In genomic region chr2:176090870-176091269, GRCh38 we compare ENCODE assay signal across 26 cellular contexts. TPM values are rescaled to one million over a fixed set of nuclear protein-coding genes. Genes with fewer than 3 reads are reported as not detected.
DNase-seq lines count a peak whose midpoint lies in the region; ATAC-seq and TF ChIP-seq lines count a peak whose summit lies in the region.
"Had no signal": no experiment of that assay in that cellular context is flagged by ENCODE, and none has a peak within 500 bp of the region (broad histone marks: within the 10 kb centered on the region; RNA-seq: fewer than 3 reads in every experiment).

No MANE protein-coding gene starts in this region.

- no peaks in the 10 kb centered on the region for H3K9me2 ChIP-seq in GM23338 (ENCODE audit: insufficient read depth)
- no peaks in the 10 kb centered on the region for H3K9me2 ChIP-seq in hepatocyte (replicated peaks; ENCODE audit: insufficient read depth)

- no peaks in the 10 kb centered on the region for H3K36me3 ChIP-seq in GM23338 (ENCODE audit: insufficient read depth)
- H3K36me3 ChIP-seq in SK-N-MC (ENCODE audit: insufficient read depth, low read length), result peaks cover 20% of the 10 kb centered on the region
- H3K36me3 ChIP-seq in hepatocyte (replicated peaks; ENCODE audit: insufficient read depth, low read depth), result no peaks in the 10 kb centered on the region
- H3K36me3 ChIP-seq: SJSA1 had no signal

- TF ChIP-seq CTCF in GM23338 (conservative IDR thresholded peaks at IDR 0.05; ENCODE audit: low read depth in 2 of 2) (no peak), hepatocyte (IDR thresholded peaks at IDR 0.05; ENCODE audit: poor library complexity) (no peak), type B pancreatic cell (conservative IDR thresholded peaks at IDR 0.05) (no peak), dorsolateral prefrontal cortex (IDR thresholded peaks at IDR 0.05 in 54 of 56, conservative IDR thresholded peaks at IDR 0.05 in 2 of 56; ENCODE audit: low read depth in 1 of 56, partially characterized antibody in 56 of 56) (no peak)

- H3K27me3 Mint-ChIP-seq in GM23338 (ENCODE audit: insufficient read depth, low read depth, poor library complexity) (peaks cover 95% of the 10 kb centered on the region), type B pancreatic cell (peaks cover 94% of the 10 kb centered on the region)

- H3K4me2 ChIP-seq in GM23338 (no peak overlapping the region), hepatocyte (peak overlapping the region; percentile 91)
- H3K4me2 ChIP-seq: KMS-11 had no signal

- 23% methylated on average over 4 of the region's 4 CpGs for WGBS in hepatocyte (ENCODE audit: low lambda C conversion rate, missing lambda C conversion rate)

- H4K20me1 ChIP-seq in GM23338 (replicated peaks; ENCODE audit: insufficient read depth) (peaks cover 40% of the 10 kb centered on the region), hepatocyte (ENCODE audit: insufficient read depth, poor library complexity, severe bottlenecking) (peaks cover 14% of the 10 kb centered on the region)

- peaks cover 25% of the 10 kb centered on the region for H3K4me1 Mint-ChIP-seq in GM23338
- peaks cover 12% of the 10 kb centered on the region for H3K4me1 Mint-ChIP-seq in type B pancreatic cell (ENCODE audit: unreplicated experiment)

- H2AFZ ChIP-seq in GM23338, result no peak overlapping the region
- no peak overlapping the region for H2AFZ ChIP-seq in hepatocyte

- H3K36me3 Mint-ChIP-seq in GM23338 (ENCODE audit: low read depth) (no peaks in the 10 kb centered on the region; the same call in 2 of the 3 replicates), type B pancreatic cell (no peaks in the 10 kb centered on the region)

- H3K9ac ChIP-seq in SK-N-MC (ENCODE audit: insufficient read length), result no peak overlapping the region
- H3K9ac ChIP-seq: KMS-11 had no signal

- intact Hi-C loops in dorsolateral prefrontal cortex (cut with DNase I), result no loop called here

- H3K4me1 ChIP-seq in GM23338 (ENCODE audit: insufficient read depth) (peaks cover 56% of the 10 kb centered on the region), hepatocyte (ENCODE audit: insufficient read depth) (peaks cover 9% of the 10 kb centered on the region)

- H3K27ac Mint-ChIP-seq in GM23338, result no peak overlapping the region
- H3K27ac Mint-ChIP-seq in type B pancreatic cell, result no peak overlapping the region

- no peak for ATAC-seq in GM23338
- ATAC-seq in HG03442 (IDR thresholded peaks at IDR 0.05; ENCODE audit: unreplicated experiment), result no peak

- peaks cover 99% of the 10 kb centered on the region for H3K27me3 ChIP-seq in GM23338 (ENCODE audit: insufficient read depth)
- H3K27me3 ChIP-seq in hepatocyte, result peaks cover 95% of the 10 kb centered on the region
- H3K27me3 ChIP-seq in dorsolateral prefrontal cortex, result peaks cover 44 to 100% (median 100%) of the 10 kb centered on the region in 45 donors

- no peaks in the 10 kb centered on the region for H3K79me2 ChIP-seq in GM23338 (replicated peaks; ENCODE audit: insufficient read depth)
- H3K79me2 ChIP-seq in hepatocyte, result peaks cover 63% of the 10 kb centered on the region

- H3K9me3 ChIP-seq in SK-N-MC (ENCODE audit: low read depth, low read length) (no peaks in the 10 kb centered on the region), hepatocyte (ENCODE audit: low read depth) (no peaks in the 10 kb centered on the region)
- H3K9me3 ChIP-seq: SJSA1 had no signal

- H3K4me3 Mint-ChIP-seq in GM23338 (no peak overlapping the region), type B pancreatic cell (peak overlapping the region; percentile 82)

- DNase-seq in GM23338 (ENCODE audit: low spot score) (peak; percentile 11), SK-N-MC (ENCODE audit: low read depth, low spot score) (no peak), hepatocyte (ENCODE audit: low spot score) (no peak), type B pancreatic cell (ENCODE audit: extremely low spot score, unreplicated experiment) (no peak), T-helper 9 cell (no peak), dorsolateral prefrontal cortex (no peak)
- DNase-seq: CD8-positive, alpha-beta memory T cell; DMS 273 treated with DMSO at 0.1 percent for 48 hours; DMS79; GF-D8; IMR-90; MM.1S; NCI-H1048; NCI-H1417; NCI-H187; NCI-H2081 treated with DMSO at 0.1 percent for 48 hours; NCI-H2171; NCI-H226; NCI-H510A; NCI-H69; Right ventricle myocardium superior; RPMI8226 had no signal

- H3K9me3 Mint-ChIP-seq in GM23338 (peaks cover 7% of the 10 kb centered on the region; the same call in 2 of the 3 replicates), type B pancreatic cell (no peaks in the 10 kb centered on the region)

- H3K4me3 ChIP-seq in GM23338 (no peak overlapping the region), SK-N-MC (no peak overlapping the region), hepatocyte (no peak overlapping the region), dorsolateral prefrontal cortex (no peak overlapping the region)
- H3K4me3 ChIP-seq: SJSA1 had no signal

- H3F3A ChIP-seq in GM23338 (replicated peaks; ENCODE audit: low read depth), result peaks cover 46% of the 10 kb centered on the region

- no peak overlapping the region for H3K27ac ChIP-seq in GM23338 (ENCODE audit: low read depth)
- H3K27ac ChIP-seq in SK-N-MC, result 0 out of 2 replicates have a peak overlapping the region, but pooled peaks have one; percentile 22
- peak overlapping the region; percentile 88 for H3K27ac ChIP-seq in hepatocyte
- H3K27ac ChIP-seq in dorsolateral prefrontal cortex, result no peak overlapping the region
- H3K27ac ChIP-seq: C4-2B, KMS-11, SJSA1 had no signal

TF ChIP-seq in GM23338, 12 proteins besides CTCF, POLR2A, EP300 and RAD21:
- TF ChIP-seq ZNF114 (CRISPR knock-in tag; IDR thresholded peaks at IDR 0.05) (no peak), EZH2 (IDR thresholded peaks at IDR 0.05; ENCODE audit: low read depth, unreplicated experiment) (peak; percentile 61)

RNA-seq across cellular contexts. Expression of gene HOXD13, which starts 1.7 kb away (rescaled TPM):
- 0.47 TPM in 1 of 2 replicates, not detected in the other for total RNA-seq in GM23338 (2014; rRNA removed; shearing (Covaris generic))
- polyA plus RNA-seq in GM23338 (2016; fragmentation: Nextera tagmentation; extraction: Ambion mirVana) (not detected in 2 replicates), hepatocyte (19.3 and 24.7 TPM in 2 replicates)
- total RNA-seq in hepatocyte (33.9 and 37.2 TPM in 2 replicates), type B pancreatic cell (ENCODE audit: low replicate concordance) (0.31 and 0.43 TPM in 2 replicates), dorsolateral prefrontal cortex (not detected)
- total RNA-seq: CD8-positive, alpha-beta memory T cell; IMR-90; Right ventricle myocardium superior had no signal
- polyA plus RNA-seq: CD8-positive, alpha-beta memory T cell; IMR-90 had no signal

RNA-seq across cellular contexts. Expression of gene EVX2, which starts 7.1 kb away (rescaled TPM):
- total RNA-seq in GM23338 (2014; rRNA removed; shearing (Covaris generic)), result 0.03 and 0.04 TPM in 2 replicates
- not detected in 2 replicates for polyA plus RNA-seq in GM23338 (2016; fragmentation: Nextera tagmentation; extraction: Ambion mirVana)
- 3.5 and 3.7 TPM in 2 replicates for total RNA-seq in hepatocyte
- polyA plus RNA-seq in hepatocyte, result 1.3 and 1.7 TPM in 2 replicates
- 0.10 TPM in 1 of 2 replicates, not detected in the other for total RNA-seq in type B pancreatic cell (ENCODE audit: low replicate concordance)
- total RNA-seq in dorsolateral prefrontal cortex, result under 1 TPM in 1 of 120 experiments, not detected in 119; 0.13 TPM
- total RNA-seq: CD8-positive, alpha-beta memory T cell; IMR-90; Right ventricle myocardium superior; SJSA1 had no signal
- polyA plus RNA-seq: CD8-positive, alpha-beta memory T cell; IMR-90 had no signal

RNA-seq across cellular contexts. Expression of gene HOXD12, which starts 8.7 kb away (rescaled TPM):
- not detected in 2 replicates for total RNA-seq in GM23338 (2014; rRNA removed; shearing (Covaris generic))
- polyA plus RNA-seq in GM23338 (2016; fragmentation: Nextera tagmentation; extraction: Ambion mirVana), result not detected in 2 replicates
- total RNA-seq in hepatocyte, result 17.9 and 29.0 TPM in 2 replicates
- 3.1 and 3.3 TPM in 2 replicates for polyA plus RNA-seq in hepatocyte
- not detected in 2 replicates for total RNA-seq in type B pancreatic cell (ENCODE audit: low replicate concordance)
- total RNA-seq in dorsolateral prefrontal cortex, result not detected
- total RNA-seq: CD8-positive, alpha-beta memory T cell; IMR-90; Right ventricle myocardium superior had no signal
- polyA plus RNA-seq: CD8-positive, alpha-beta memory T cell; IMR-90 had no signal

RNA-seq across cellular contexts. Expression of gene HOXD11, which starts 16.2 kb away (rescaled TPM):
- not detected in 2 replicates for total RNA-seq in GM23338 (2014; rRNA removed; shearing (Covaris generic))
- polyA plus RNA-seq in GM23338 (2016; fragmentation: Nextera tagmentation; extraction: Ambion mirVana), result not detected in 2 replicates
- 5.7 and 6.3 TPM in 2 replicates for total RNA-seq in hepatocyte
- 9.9 and 11.5 TPM in 2 replicates for polyA plus RNA-seq in hepatocyte
- 0.21 and 1.1 TPM in 2 replicates for total RNA-seq in type B pancreatic cell (ENCODE audit: low replicate concordance)
- not detected for total RNA-seq in dorsolateral prefrontal cortex
- total RNA-seq: CD8-positive, alpha-beta memory T cell; IMR-90; Right ventricle myocardium superior; SJSA1 had no signal
- polyA plus RNA-seq: CD8-positive, alpha-beta memory T cell; IMR-90 had no signal

RNA-seq across cellular contexts. Expression of gene HOXD10, which starts 25.7 kb away (rescaled TPM):
- not detected in 2 replicates for total RNA-seq in GM23338 (2014; rRNA removed; shearing (Covaris generic))
- polyA plus RNA-seq in GM23338 (2016; fragmentation: Nextera tagmentation; extraction: Ambion mirVana) (not detected in 2 replicates), hepatocyte (5.1 and 9.9 TPM in 2 replicates)
- total RNA-seq in hepatocyte (8.5 and 11.7 TPM in 2 replicates), type B pancreatic cell (ENCODE audit: low replicate concordance) (0.19 and 0.56 TPM in 2 replicates), dorsolateral prefrontal cortex (under 1 TPM in 1 of 120 experiments, not detected in 119; 0.24 TPM)
- total RNA-seq: CD8-positive, alpha-beta memory T cell; IMR-90; Right ventricle myocardium superior; SJSA1 had no signal
- polyA plus RNA-seq: CD8-positive, alpha-beta memory T cell; IMR-90 had no signal

Comparison
In these comparisons a context has a peak if more than half of its experiments do, and no peak if none do; other contexts are left out.
1. H3K27ac ChIP-seq: peak in SK-N-MC (single experiment) and hepatocyte (single experiment); none in GM23338 (single experiment) and dorsolateral prefrontal cortex (0 of 59).
2. RNA of gene HOXD13, which starts 1.7 kb away (total RNA-seq): 33.9 to 37.2 TPM in hepatocyte; 0.31 to 0.43 TPM in type B pancreatic cell, 0.47 TPM in GM23338 and not detected in dorsolateral prefrontal cortex; every median in the first group is over 10 times any median in the second.
3. RNA of gene HOXD12, which starts 8.7 kb away (total RNA-seq): 17.9 to 29.0 TPM in hepatocyte; not detected in type B pancreatic cell, not detected in GM23338 and not detected in dorsolateral prefrontal cortex; every median in the first group is over 10 times any median in the second.